8 cellular contexts compared by ENCODE assay signal in genomic region chr10:132394936-132395703, GRCh38. TPM values are rescaled to one million over a fixed set of nuclear protein-coding genes. Genes with fewer than 3 reads are reported as not detected.
A peak's percentile ranks its signal among the peaks of the same experiment; 100 is the strongest.
DNase-seq lines count a peak whose midpoint lies in the region; ATAC-seq and TF ChIP-seq lines count a peak whose summit lies in the region.

No MANE protein-coding gene starts in this region.

- peaks cover 9% of the 10 kb centered on the region for H3K36me3 Mint-ChIP-seq in glutamatergic neuron (ENCODE audit: unreplicated experiment)

- peak overlapping the region; percentile 86; the same call in 1 of the 2 replicates for H3K9ac ChIP-seq in BLaER1
- no peak overlapping the region for H3K9ac ChIP-seq in SK-N-MC (ENCODE audit: insufficient read length)

- DNase-seq in SK-N-MC (ENCODE audit: low read depth, low spot score): no peak
- peak; percentile 19 for DNase-seq in glutamatergic neuron
- no peak for DNase-seq in omental fat pad (ENCODE audit: low spot score)
- DNase-seq in foreskin melanocyte: no peak
- no peak for DNase-seq in NCI-H146 treated with DMSO at 0.1 percent for 48 hours (lab: John Stamatoyannopoulos, UW; ENCODE audit: unreplicated experiment)

- no peak for TF ChIP-seq CTCF in glutamatergic neuron (IDR thresholded peaks at IDR 0.05; ENCODE audit: partially characterized antibody, unreplicated experiment)
- no peak for TF ChIP-seq CTCF in omental fat pad (IDR thresholded peaks at IDR 0.05)

- H3K27ac ChIP-seq in BLaER1 (no peak overlapping the region; the same call in 1 of the 2 replicates), SK-N-MC (peak overlapping the region; percentile 31; the same call in 1 of the 2 replicates)

- peaks cover 6% of the 10 kb centered on the region for H3K9me3 Mint-ChIP-seq in glutamatergic neuron (ENCODE audit: unreplicated experiment)

- peaks cover 72% of the 10 kb centered on the region for H3K4me1 ChIP-seq in BLaER1

- H3K4me2 ChIP-seq in BLaER1: peak overlapping the region; percentile 99

- H3K4me3 ChIP-seq in BLaER1 (peak overlapping the region; percentile 84), SK-N-MC (no peak overlapping the region)

- peaks cover 7% of the 10 kb centered on the region for H3K27me3 Mint-ChIP-seq in glutamatergic neuron (ENCODE audit: unreplicated experiment)

- peaks cover 35% of the 10 kb centered on the region for H3K27me3 ChIP-seq in BLaER1

- peaks cover 32% of the 10 kb centered on the region for H4K20me1 ChIP-seq in BLaER1

- ATAC-seq in omental fat pad (ENCODE audit: low FRiP score): peak; percentile 12
- no peak for ATAC-seq in HG03571 (IDR thresholded peaks at IDR 0.05; ENCODE audit: unreplicated experiment)
- ATAC-seq in HG03469 (IDR thresholded peaks at IDR 0.05; ENCODE audit: unreplicated experiment): no peak

- H3K4me3 Mint-ChIP-seq in glutamatergic neuron (ENCODE audit: unreplicated experiment): peak overlapping the region; percentile 11

- peaks cover 7% of the 10 kb centered on the region for H3K4me1 Mint-ChIP-seq in glutamatergic neuron (ENCODE audit: low read depth, unreplicated experiment)

- no peak overlapping the region for H3K27ac Mint-ChIP-seq in glutamatergic neuron (ENCODE audit: unreplicated experiment)

- H3K9me3 ChIP-seq in BLaER1 (no peaks in the 10 kb centered on the region), SK-N-MC (ENCODE audit: low read depth, low read length) (no peaks in the 10 kb centered on the region)

- H3K36me3 ChIP-seq in BLaER1 (no peaks in the 10 kb centered on the region), SK-N-MC (ENCODE audit: insufficient read depth, low read length) (no peaks in the 10 kb centered on the region)

RNA-seq across cellular contexts. Expression of gene PWWP2B, which starts 1.9 kb away (rescaled TPM):
- total RNA-seq in glutamatergic neuron (ENCODE audit: unreplicated experiment) (49.4 TPM), omental fat pad (10 to 100 TPM in 3 of 4 donors, 1 to 10 TPM in 1; 6.0 to 24.4 (median 12.2) TPM)
